In the genomic region with DNA sequence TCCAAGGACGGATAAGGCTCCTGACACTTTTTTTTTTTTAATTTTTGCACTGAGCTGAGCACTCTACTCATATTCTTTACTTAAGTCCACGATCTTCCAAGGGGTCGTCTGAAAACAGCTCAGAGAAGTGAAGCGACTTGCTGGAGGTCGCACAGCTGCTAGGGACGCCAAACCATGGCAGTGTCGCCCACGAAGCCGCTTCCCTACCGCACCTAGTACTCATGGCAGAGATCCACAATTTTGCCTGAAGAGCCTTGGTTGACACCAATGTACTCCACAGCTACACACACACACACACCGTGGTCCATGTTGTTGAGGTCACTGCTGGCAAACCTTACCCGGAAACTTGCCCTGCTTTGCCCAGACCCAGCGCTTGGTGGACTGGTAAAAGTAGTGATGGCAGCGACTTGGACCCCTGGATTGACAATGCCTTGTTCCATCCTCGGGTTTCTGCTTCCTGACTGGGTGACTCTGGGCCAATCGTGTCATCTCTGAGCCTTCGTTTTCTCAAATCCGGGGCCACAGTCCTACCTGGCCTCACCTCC, we compare ENCODE assay signal across 10 cellular contexts. TPM values are rescaled to one million over a fixed set of nuclear protein-coding genes. Genes with fewer than 3 reads are reported as not detected.
DNase-seq lines count a peak whose midpoint lies in the region; ATAC-seq and TF ChIP-seq lines count a peak whose summit lies in the region.
"Had no signal": no experiment of that assay in that cellular context is flagged by ENCODE, and none has a peak within 500 bp of the region (broad histone marks: within the 10 kb centered on the region; RNA-seq: fewer than 3 reads in every experiment).

No MANE protein-coding gene starts in this region.

- H2AFZ ChIP-seq in parathyroid adenoma = peak overlapping the region; percentile 71

- H3K27ac ChIP-seq in heart right ventricle (peak overlapping the region in 3 of 10 donors; percentile 31 to 34 (median 31)), parathyroid adenoma (peak overlapping the region; percentile 78), right lobe of liver (no peak overlapping the region)
- H3K27ac ChIP-seq: BLaER1 treated with 17β-estradiol and CSF1 and Interleukin-3, amounts not matched to agents 10 nM and 100 nM had no signal

- ATAC-seq in heart right ventricle = peak in 5 of 8 donors; percentile 7 to 25 (median 21)
- ATAC-seq in right lobe of liver = no peak
- no peak for ATAC-seq in HG02970 (IDR thresholded peaks at IDR 0.05; ENCODE audit: low FRiP score, unreplicated experiment)
- no peak for ATAC-seq in GM19397 (IDR thresholded peaks at IDR 0.05; ENCODE audit: unreplicated experiment)
- ATAC-seq: natural killer cell treated with Interleukin-12 subunit alpha and Interleukin-12 subunit beta and Interleukin-15 and Interleukin-18, amount 100 ng/mL, for 72 hours had no signal

- H3K79me2 ChIP-seq in parathyroid adenoma = peaks cover 15% of the 10 kb centered on the region

- H3K27me3 ChIP-seq in adipocyte (replicated peaks; ENCODE audit: control insufficient read depth, insufficient read depth, low read length) (no peaks in the 10 kb centered on the region), heart right ventricle (peaks cover 0 to 75% (median 62%) of the 10 kb centered on the region in 7 donors), parathyroid adenoma (ENCODE audit: control insufficient read depth, insufficient read depth, low read length) (no peaks in the 10 kb centered on the region), right lobe of liver (peaks cover 0 to 10% of the 10 kb centered on the region in 2 donors)

- H3K4me1 ChIP-seq in adipocyte (ENCODE audit: control insufficient read depth, insufficient read depth, low read length) (peaks cover 46% of the 10 kb centered on the region), heart right ventricle (peaks cover 0 to 22% (median 7%) of the 10 kb centered on the region in 9 donors), parathyroid adenoma (peaks cover 9% of the 10 kb centered on the region), right lobe of liver (no peaks in the 10 kb centered on the region)

- no peak for TF ChIP-seq POLR2A in right lobe of liver (IDR thresholded peaks at IDR 0.05)

- DNase-seq in AG10803 (ENCODE audit: low read depth) (peak; percentile 61), adipocyte (ENCODE audit: low read depth) (no peak), heart right ventricle (no peak), right lobe of liver (no peak)
- DNase-seq in stimulated activated CD4-positive, alpha-beta T cell treated with anti-CD3 and anti-CD28 coated beads, Interleukin-4, amount 100 ng/mL, for 24 hours = no peak

- TF ChIP-seq CTCF in AG10803 (conservative IDR thresholded peaks at IDR 0.05; ENCODE audit: low read length) = no peak
- no peak for TF ChIP-seq CTCF in heart right ventricle (IDR thresholded peaks at IDR 0.05)
- no peak for TF ChIP-seq CTCF in parathyroid adenoma (IDR thresholded peaks at IDR 0.05)
- TF ChIP-seq CTCF in right lobe of liver (IDR thresholded peaks at IDR 0.05) = no peak

- H3K4me2 ChIP-seq in parathyroid adenoma (ENCODE audit: low read length) = peak overlapping the region; percentile 52

- H3K9me3 ChIP-seq in adipocyte (ENCODE audit: control insufficient read depth, low read length) (no peaks in the 10 kb centered on the region), heart right ventricle (no peaks in the 10 kb centered on the region), parathyroid adenoma (ENCODE audit: control insufficient read depth, low read length) (no peaks in the 10 kb centered on the region), right lobe of liver (no peaks in the 10 kb centered on the region)

- WGBS in heart right ventricle, 2 donors = 11 to 13% methylated on average over 18 of the region's 18 CpGs
- 8% methylated on average over 14 of the region's 18 CpGs for WGBS in right lobe of liver (ENCODE audit: insufficient coverage, low coverage, low lambda C conversion rate, missing lambda C conversion rate)

- intact Hi-C loops in heart right ventricle (cut with DNase I) (loop anchor here (5.0 to 10.0 kb wide), 11 partner anchors 177 to 627 kb away; no protein-coding TSS in a partner anchor), right lobe of liver (cut with DNase I) (loop anchor here (5.0 to 10.0 kb wide), 3 partner anchors 307 to 627 kb away; no protein-coding TSS in a partner anchor)

- H3K36me3 ChIP-seq in adipocyte (ENCODE audit: control insufficient read depth, insufficient read depth, low read length, severe bottlenecking) (peaks cover 3% of the 10 kb centered on the region), heart right ventricle (no peaks in the 10 kb centered on the region), parathyroid adenoma (ENCODE audit: control insufficient read depth, insufficient read depth, low read length) (no peaks in the 10 kb centered on the region), right lobe of liver (no peaks in the 10 kb centered on the region)
- H3K36me3 ChIP-seq: BLaER1 treated with 17β-estradiol and CSF1 and Interleukin-3, amounts not matched to agents 10 nM and 100 nM had no signal

- H3K9ac ChIP-seq in adipocyte (ENCODE audit: low read length) (peak overlapping the region; percentile 95), parathyroid adenoma (no peak overlapping the region)
- H3K9ac ChIP-seq: BLaER1 treated with 17β-estradiol and CSF1 and Interleukin-3, amounts not matched to agents 10 nM and 100 nM had no signal

- H3K4me3 ChIP-seq in AG10803 (ENCODE audit: low read length) = peak overlapping the region; percentile 53
- peak overlapping the region; percentile 90 for H3K4me3 ChIP-seq in adipocyte (ENCODE audit: low read length)
- peak overlapping the region in 9 of 10 donors; percentile 44 to 56 (median 53) for H3K4me3 ChIP-seq in heart right ventricle
- peak overlapping the region; percentile 40 for H3K4me3 ChIP-seq in parathyroid adenoma (ENCODE audit: low read depth, low read length)
- no peak overlapping the region for H3K4me3 ChIP-seq in right lobe of liver

RNA-seq across cellular contexts. Expression of a gene that starts 0.5 kb away (rescaled TPM):
- total RNA-seq in heart right ventricle (10 to 100 TPM in 7 of 10 donors, 1 to 10 TPM in 3; 8.1 to 29.2 (median 13.5) TPM), right lobe of liver (1 to 10 TPM in 1 of 6 experiments, under 1 TPM in 5; 0.31 to 1.2 (median 0.65) TPM)
- polyA plus RNA-seq in heart right ventricle = 1 to 10 TPM; 2.0 to 2.8 TPM

Comparison
In these comparisons a context has a peak if more than half of its experiments do, and no peak if none do; other contexts are left out.
1. H3K4me3 ChIP-seq: peak in AG10803 (single experiment), adipocyte (single experiment), heart right ventricle (9 of 10) and parathyroid adenoma (single experiment); none in right lobe of liver (0 of 3).
2. ATAC-seq: peak in heart right ventricle (5 of 8); none in right lobe of liver (0 of 4), HG02970 (single experiment) and GM19397 (single experiment).
3. RNA of a gene that starts 0.5 kb away (total RNA-seq): 8.1 to 29.2 TPM in heart right ventricle; 0.31 to 1.2 TPM in right lobe of liver; every median in the first group is over 4 times any median in the second.